Comparison of ENCODE assay signal across 8 cellular contexts in genomic region chr11:110092577-110093406, GRCh38. TPM values are rescaled to one million over a fixed set of nuclear protein-coding genes. Genes with fewer than 3 reads are reported as not detected.
A peak's percentile ranks its signal among the peaks of the same experiment; 100 is the strongest.
DNase-seq lines count a peak whose midpoint lies in the region; ATAC-seq and TF ChIP-seq lines count a peak whose summit lies in the region.

ZC3H12C (plus strand) TSS chr11:110093392; CDS start chr11:110093412, 20 bp downstream.

- peak within 1 kb of the TSS; percentile 55 for H2AFZ ChIP-seq in ACC112 (ENCODE audit: low read length, unreplicated experiment)

- peak within 1 kb of the TSS; percentile 86 for H3K4me3 Mint-ChIP-seq in T-helper 1 cell treated with Interleukin-12 subunit alpha and Interleukin-12 subunit beta and Interleukin-4 antibody, amounts not matched to agents 30 μg/mL and 1 μg/mL, for 36 hours

- H3K4me3 ChIP-seq in ACC112 (ENCODE audit: low read depth, low read length) (peak within 1 kb of the TSS; percentile 81), choroid plexus epithelial cell (ENCODE audit: low read depth, low read length) (peak within 1 kb of the TSS; percentile 74), kidney epithelial cell (ENCODE audit: low read depth, low read length) (peak within 1 kb of the TSS; percentile 78)

- peaks cover 11% of the 10 kb centered on the region for H3K4me1 Mint-ChIP-seq in T-helper 1 cell treated with Interleukin-12 subunit alpha and Interleukin-12 subunit beta and Interleukin-4 antibody, amounts not matched to agents 30 μg/mL and 1 μg/mL, for 36 hours (ENCODE audit: low read depth)

- peaks cover 3% of the 10 kb centered on the region for H3K36me3 Mint-ChIP-seq in T-helper 1 cell treated with Interleukin-12 subunit alpha and Interleukin-12 subunit beta and Interleukin-4 antibody, amounts not matched to agents 30 μg/mL and 1 μg/mL, for 36 hours (ENCODE audit: low read depth)

- TF ChIP-seq CTCF in choroid plexus epithelial cell (conservative IDR thresholded peaks at IDR 0.05; ENCODE audit: low read depth, low read length) (peak; percentile 44), kidney epithelial cell (IDR thresholded peaks at IDR 0.05; ENCODE audit: insufficient read depth, low read length, poor library complexity, severe bottlenecking) (peak; percentile 48)

- peak; percentile 63 for DNase-seq in NCI-H1417 treated with DMSO at 0.1 percent for 48 hours (lab: John Stamatoyannopoulos, UW)
- peak; percentile 92 for DNase-seq in choroid plexus epithelial cell (ENCODE audit: low read depth)
- peak; percentile 69 for DNase-seq in kidney epithelial cell (ENCODE audit: low read depth)
- peak; percentile 25 for DNase-seq in stimulated activated CD4-positive, alpha-beta T cell treated with anti-CD3 and anti-CD28 coated beads, Interleukin-12 subunit alpha, Interleukin-12 subunit beta, amount 100 ng/mL, for 4 hours

- ATAC-seq in GM18499 (IDR thresholded peaks at IDR 0.05; ENCODE audit: insufficient read depth, unreplicated experiment) (peak; percentile 38), HG02798 (IDR thresholded peaks at IDR 0.05; ENCODE audit: poor library complexity, unreplicated experiment) (peak; percentile 62)

- H3K4me1 ChIP-seq in ACC112 (ENCODE audit: control insufficient read depth, insufficient read depth, low read length, unreplicated experiment), result peaks cover 42% of the 10 kb centered on the region

- H3K79me2 ChIP-seq in ACC112 (ENCODE audit: control insufficient read depth, insufficient read depth, low read length, unreplicated experiment), result peaks cover 56% of the 10 kb centered on the region

- peaks cover 11% of the 10 kb centered on the region; the same call in 1 of the 2 replicates for H3K36me3 ChIP-seq in ACC112 (ENCODE audit: insufficient read depth, low read length)
- no peaks in the 10 kb centered on the region for H3K36me3 ChIP-seq in kidney epithelial cell (ENCODE audit: control insufficient read depth, insufficient read depth, low read length)

- no peaks in the 10 kb centered on the region for H3K27me3 ChIP-seq in ACC112 (ENCODE audit: insufficient read depth, low read length)
- no peaks in the 10 kb centered on the region for H3K27me3 ChIP-seq in kidney epithelial cell (ENCODE audit: control insufficient read depth, insufficient read depth, low read length)

- H3K27me3 Mint-ChIP-seq in T-helper 1 cell treated with Interleukin-12 subunit alpha and Interleukin-12 subunit beta and Interleukin-4 antibody, amounts not matched to agents 30 μg/mL and 1 μg/mL, for 36 hours (ENCODE audit: low read depth), result peaks cover 53% of the 10 kb centered on the region

- H3K27ac Mint-ChIP-seq in T-helper 1 cell treated with Interleukin-12 subunit alpha and Interleukin-12 subunit beta and Interleukin-4 antibody, amounts not matched to agents 30 μg/mL and 1 μg/mL, for 36 hours, result peak within 1 kb of the TSS; percentile 83

- no peaks in the 10 kb centered on the region for H3K9me3 Mint-ChIP-seq in T-helper 1 cell treated with Interleukin-12 subunit alpha and Interleukin-12 subunit beta and Interleukin-4 antibody, amounts not matched to agents 30 μg/mL and 1 μg/mL, for 36 hours

- peak within 1 kb of the TSS; percentile 92 for H3K27ac ChIP-seq in ACC112 (ENCODE audit: low read depth, low read length)

RNA-seq across cellular contexts. Expression of gene ZC3H12C, which starts in this region (rescaled TPM):
- total RNA-seq in kidney epithelial cell, result 10.2 and 13.5 TPM in 2 replicates

Comparison
In these comparisons a context has a peak if more than half of its experiments do, and no peak if none do; other contexts are left out.
1. Peak in every context shown above with its lines: DNase-seq, ATAC-seq, H3K4me3 ChIP-seq and H3K27ac ChIP-seq.
2. DNase-seq: peak in every context shown above with its lines; median percentile 92 in choroid plexus epithelial cell; 69 in kidney epithelial cell; 63 in NCI-H1417 treated with DMSO at 0.1 percent for 48 hours; 25 in stimulated activated CD4-positive, alpha-beta T cell treated with anti-CD3 and anti-CD28 coated beads, Interleukin-12 subunit alpha, Interleukin-12 subunit beta, amount 100 ng/mL, for 4 hours.